ENCODE assay signal across 1 cellular context in the genomic region with DNA sequence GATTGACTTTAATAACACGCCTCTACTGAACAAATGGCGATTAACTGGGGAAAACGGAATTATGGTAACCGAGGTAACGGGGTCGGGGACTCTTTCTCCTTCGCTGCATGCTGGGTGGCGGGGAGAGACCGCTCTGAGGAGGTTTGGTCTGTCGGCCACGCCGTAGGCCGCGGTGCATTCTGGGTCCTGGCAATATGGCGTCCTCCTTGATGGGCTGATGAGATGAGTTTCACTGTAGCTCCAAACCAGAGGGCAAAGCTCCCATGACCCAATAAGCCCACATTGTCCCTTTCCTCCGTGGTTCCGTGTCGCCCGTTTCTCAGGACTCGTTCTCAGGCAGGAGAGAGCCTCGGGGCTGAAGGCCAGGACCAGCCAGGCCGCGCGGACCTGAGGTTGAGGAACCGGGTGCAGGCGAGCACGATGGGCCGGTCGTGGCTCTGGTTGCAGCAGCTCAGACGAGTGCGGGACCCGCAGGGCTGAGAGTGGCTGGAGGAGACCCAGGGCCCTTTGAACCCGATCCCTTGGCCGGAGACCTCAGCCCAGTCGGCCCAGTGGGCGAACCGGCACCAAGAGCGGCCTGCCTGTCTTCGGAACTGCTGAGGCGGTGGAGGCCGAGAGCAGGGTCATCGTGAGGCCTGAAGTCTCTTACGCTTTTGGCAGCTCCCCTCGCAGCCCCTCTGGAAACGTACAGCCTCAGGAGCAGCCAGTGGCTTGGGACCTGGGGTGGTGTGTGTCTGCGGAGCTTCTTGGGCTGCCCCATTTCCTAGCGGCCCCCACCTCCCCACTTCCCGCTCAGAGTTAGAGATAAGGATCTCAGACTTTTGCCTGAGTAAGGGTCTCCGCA.
TF ChIP-seq lines count a peak whose summit lies in the region.

A gene with protein sequence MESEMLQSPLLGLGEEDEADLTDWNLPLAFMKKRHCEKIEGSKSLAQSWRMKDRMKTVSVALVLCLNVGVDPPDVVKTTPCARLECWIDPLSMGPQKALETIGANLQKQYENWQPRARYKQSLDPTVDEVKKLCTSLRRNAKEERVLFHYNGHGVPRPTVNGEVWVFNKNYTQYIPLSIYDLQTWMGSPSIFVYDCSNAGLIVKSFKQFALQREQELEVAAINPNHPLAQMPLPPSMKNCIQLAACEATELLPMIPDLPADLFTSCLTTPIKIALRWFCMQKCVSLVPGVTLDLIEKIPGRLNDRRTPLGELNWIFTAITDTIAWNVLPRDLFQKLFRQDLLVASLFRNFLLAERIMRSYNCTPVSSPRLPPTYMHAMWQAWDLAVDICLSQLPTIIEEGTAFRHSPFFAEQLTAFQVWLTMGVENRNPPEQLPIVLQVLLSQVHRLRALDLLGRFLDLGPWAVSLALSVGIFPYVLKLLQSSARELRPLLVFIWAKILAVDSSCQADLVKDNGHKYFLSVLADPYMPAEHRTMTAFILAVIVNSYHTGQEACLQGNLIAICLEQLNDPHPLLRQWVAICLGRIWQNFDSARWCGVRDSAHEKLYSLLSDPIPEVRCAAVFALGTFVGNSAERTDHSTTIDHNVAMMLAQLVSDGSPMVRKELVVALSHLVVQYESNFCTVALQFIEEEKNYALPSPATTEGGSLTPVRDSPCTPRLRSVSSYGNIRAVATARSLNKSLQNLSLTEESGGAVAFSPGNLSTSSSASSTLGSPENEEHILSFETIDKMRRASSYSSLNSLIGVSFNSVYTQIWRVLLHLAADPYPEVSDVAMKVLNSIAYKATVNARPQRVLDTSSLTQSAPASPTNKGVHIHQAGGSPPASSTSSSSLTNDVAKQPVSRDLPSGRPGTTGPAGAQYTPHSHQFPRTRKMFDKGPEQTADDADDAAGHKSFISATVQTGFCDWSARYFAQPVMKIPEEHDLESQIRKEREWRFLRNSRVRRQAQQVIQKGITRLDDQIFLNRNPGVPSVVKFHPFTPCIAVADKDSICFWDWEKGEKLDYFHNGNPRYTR (N-terminal part only) (plus strand): TSS at position 184 of the 844 bp plus-strand sequence. CDS start 792 bp downstream, outside the sequence.

TF ChIP-seq in GM12878, 131 proteins besides CTCF, POLR2A, EP300 and RAD21 (continued from another document):
- TF ChIP-seq, protein P1, sequence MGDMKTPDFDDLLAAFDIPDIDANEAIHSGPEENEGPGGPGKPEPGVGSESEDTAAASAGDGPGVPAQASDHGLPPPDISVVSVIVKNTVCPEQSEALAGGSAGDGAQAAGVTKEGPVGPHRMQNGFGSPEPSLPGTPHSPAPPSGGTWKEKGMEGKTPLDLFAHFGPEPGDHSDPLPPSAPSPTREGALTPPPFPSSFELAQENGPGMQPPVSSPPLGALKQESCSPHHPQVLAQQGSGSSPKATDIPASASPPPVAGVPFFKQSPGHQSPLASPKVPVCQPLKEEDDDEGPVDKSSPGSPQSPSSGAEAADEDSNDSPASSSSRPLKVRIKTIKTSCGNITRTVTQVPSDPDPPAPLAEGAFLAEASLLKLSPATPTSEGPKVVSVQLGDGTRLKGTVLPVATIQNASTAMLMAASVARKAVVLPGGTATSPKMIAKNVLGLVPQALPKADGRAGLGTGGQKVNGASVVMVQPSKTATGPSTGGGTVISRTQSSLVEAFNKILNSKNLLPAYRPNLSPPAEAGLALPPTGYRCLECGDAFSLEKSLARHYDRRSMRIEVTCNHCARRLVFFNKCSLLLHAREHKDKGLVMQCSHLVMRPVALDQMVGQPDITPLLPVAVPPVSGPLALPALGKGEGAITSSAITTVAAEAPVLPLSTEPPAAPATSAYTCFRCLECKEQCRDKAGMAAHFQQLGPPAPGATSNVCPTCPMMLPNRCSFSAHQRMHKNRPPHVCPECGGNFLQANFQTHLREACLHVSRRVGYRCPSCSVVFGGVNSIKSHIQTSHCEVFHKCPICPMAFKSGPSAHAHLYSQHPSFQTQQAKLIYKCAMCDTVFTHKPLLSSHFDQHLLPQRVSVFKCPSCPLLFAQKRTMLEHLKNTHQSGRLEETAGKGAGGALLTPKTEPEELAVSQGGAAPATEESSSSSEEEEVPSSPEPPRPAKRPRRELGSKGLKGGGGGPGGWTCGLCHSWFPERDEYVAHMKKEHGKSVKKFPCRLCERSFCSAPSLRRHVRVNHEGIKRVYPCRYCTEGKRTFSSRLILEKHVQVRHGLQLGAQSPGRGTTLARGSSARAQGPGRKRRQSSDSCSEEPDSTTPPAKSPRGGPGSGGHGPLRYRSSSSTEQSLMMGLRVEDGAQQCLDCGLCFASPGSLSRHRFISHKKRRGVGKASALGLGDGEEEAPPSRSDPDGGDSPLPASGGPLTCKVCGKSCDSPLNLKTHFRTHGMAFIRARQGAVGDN (IDR thresholded peaks at IDR 0.05), result 0 out of 2 replicates have a peak, but pooled peaks have one; percentile 16
- TF ChIP-seq SMAD1 (IDR thresholded peaks at IDR 0.05; ENCODE audit: low read depth, partially characterized antibody), result no peak
- no peak; the same call in 1 of the 2 replicates for TF ChIP-seq TARDBP (IDR thresholded peaks at IDR 0.05; ENCODE audit: borderline replicate concordance)
- no peak for TF ChIP-seq ZNF622 (IDR thresholded peaks at IDR 0.05)
- no peak for TF ChIP-seq SREBF2 (IDR thresholded peaks at IDR 0.05; ENCODE audit: low read length)
- TF ChIP-seq TCF7 (IDR thresholded peaks at IDR 0.05; ENCODE audit: borderline replicate concordance), result no peak
- TF ChIP-seq RELB (IDR thresholded peaks at IDR 0.05; ENCODE audit: low read depth), result peak; percentile 100
- no peak; the same call in 1 of the 2 replicates for TF ChIP-seq BMI1 (IDR thresholded peaks at IDR 0.05; ENCODE audit: borderline replicate concordance)
- no peak for TF ChIP-seq CREB1 (IDR thresholded peaks at IDR 0.05; ENCODE audit: low read depth)
- 0 out of 2 replicates have a peak, but pooled peaks have one; percentile 18 for TF ChIP-seq ELK1 (IDR thresholded peaks at IDR 0.05; ENCODE audit: low read depth, low read length)
- TF ChIP-seq MEF2A (IDR thresholded peaks at IDR 0.05; ENCODE audit: insufficient read depth, low read depth, low read length), result no peak
- TF ChIP-seq, protein P2, sequence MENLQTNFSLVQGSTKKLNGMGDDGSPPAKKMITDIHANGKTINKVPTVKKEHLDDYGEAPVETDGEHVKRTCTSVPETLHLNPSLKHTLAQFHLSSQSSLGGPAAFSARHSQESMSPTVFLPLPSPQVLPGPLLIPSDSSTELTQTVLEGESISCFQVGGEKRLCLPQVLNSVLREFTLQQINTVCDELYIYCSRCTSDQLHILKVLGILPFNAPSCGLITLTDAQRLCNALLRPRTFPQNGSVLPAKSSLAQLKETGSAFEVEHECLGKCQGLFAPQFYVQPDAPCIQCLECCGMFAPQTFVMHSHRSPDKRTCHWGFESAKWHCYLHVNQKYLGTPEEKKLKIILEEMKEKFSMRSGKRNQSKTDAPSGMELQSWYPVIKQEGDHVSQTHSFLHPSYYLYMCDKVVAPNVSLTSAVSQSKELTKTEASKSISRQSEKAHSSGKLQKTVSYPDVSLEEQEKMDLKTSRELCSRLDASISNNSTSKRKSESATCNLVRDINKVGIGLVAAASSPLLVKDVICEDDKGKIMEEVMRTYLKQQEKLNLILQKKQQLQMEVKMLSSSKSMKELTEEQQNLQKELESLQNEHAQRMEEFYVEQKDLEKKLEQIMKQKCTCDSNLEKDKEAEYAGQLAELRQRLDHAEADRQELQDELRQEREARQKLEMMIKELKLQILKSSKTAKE (IDR thresholded peaks at IDR 0.05; ENCODE audit: low read depth, poor library complexity, severe bottlenecking), result no peak
- no peak for TF ChIP-seq MYB (IDR thresholded peaks at IDR 0.05; ENCODE audit: borderline replicate concordance, low read depth, low read length)
- no peak for TF ChIP-seq KDM1A (IDR thresholded peaks at IDR 0.05; ENCODE audit: borderline replicate concordance)
- peak; percentile 80 for TF ChIP-seq MAX (IDR thresholded peaks at IDR 0.05; ENCODE audit: low read depth, low read length)
- peak; percentile 92 for TF ChIP-seq POLR2AphosphoS5 (IDR thresholded peaks at IDR 0.05; ENCODE audit: low read length)
- TF ChIP-seq, protein P3, sequence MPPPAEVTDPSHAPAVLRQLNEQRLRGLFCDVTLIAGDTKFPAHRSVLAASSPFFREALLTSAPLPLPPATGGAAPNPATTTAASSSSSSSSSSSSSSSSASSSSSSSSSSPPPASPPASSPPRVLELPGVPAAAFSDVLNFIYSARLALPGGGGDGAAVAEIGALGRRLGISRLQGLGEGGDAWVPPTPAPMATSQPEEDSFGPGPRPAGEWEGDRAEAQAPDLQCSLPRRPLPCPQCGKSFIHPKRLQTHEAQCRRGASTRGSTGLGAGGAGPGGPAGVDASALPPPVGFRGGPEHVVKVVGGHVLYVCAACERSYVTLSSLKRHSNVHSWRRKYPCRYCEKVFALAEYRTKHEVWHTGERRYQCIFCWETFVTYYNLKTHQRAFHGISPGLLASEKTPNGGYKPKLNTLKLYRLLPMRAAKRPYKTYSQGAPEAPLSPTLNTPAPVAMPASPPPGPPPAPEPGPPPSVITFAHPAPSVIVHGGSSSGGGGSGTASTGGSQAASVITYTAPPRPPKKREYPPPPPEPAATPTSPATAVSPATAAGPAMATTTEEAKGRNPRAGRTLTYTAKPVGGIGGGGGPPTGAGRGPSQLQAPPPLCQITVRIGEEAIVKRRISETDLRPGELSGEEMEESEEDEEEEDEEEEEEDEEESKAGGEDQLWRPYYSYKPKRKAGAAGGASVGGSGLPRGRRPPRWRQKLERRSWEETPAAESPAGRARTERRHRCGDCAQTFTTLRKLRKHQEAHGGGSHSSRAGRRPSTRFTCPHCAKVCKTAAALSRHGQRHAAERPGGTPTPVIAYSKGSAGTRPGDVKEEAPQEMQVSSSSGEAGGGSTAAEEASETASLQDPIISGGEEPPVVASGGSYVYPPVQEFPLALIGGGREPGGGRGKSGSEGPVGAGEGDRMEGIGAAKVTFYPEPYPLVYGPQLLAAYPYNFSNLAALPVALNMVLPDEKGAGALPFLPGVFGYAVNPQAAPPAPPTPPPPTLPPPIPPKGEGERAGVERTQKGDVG (CRISPR knock-in tag; IDR thresholded peaks at IDR 0.05), result no peak
- TF ChIP-seq SIX5 (IDR thresholded peaks at IDR 0.05; ENCODE audit: low read depth, low read length, severe bottlenecking), result peak; percentile 78
- no peak for TF ChIP-seq JUND (IDR thresholded peaks at IDR 0.05; ENCODE audit: low read depth, low read length)
- peak; percentile 75 for TF ChIP-seq CHD2 (IDR thresholded peaks at IDR 0.05; ENCODE audit: borderline replicate concordance, low read depth, low read length)
- TF ChIP-seq ZNF217 (IDR thresholded peaks at IDR 0.05), result no peak
- peak; percentile 83 for TF ChIP-seq RUNX3 (IDR thresholded peaks at IDR 0.05; ENCODE audit: low read length)
- TF ChIP-seq KLF5 (IDR thresholded peaks at IDR 0.05; ENCODE audit: partially characterized antibody), result peak; percentile 34
- 0 out of 2 replicates have a peak, but pooled peaks have one; percentile 29 for TF ChIP-seq SMARCA5 (IDR thresholded peaks at IDR 0.05)
- TF ChIP-seq ATF7 (IDR thresholded peaks at IDR 0.05; ENCODE audit: low read depth), result peak; percentile 16; the same call in 1 of the 2 replicates
- no peak for TF ChIP-seq SMC3 (IDR thresholded peaks at IDR 0.05; ENCODE audit: borderline replicate concordance, low read length)
- no peak for TF ChIP-seq E2F4 (IDR thresholded peaks at IDR 0.05; ENCODE audit: low read depth, low read length)
- TF ChIP-seq NR2C1 (IDR thresholded peaks at IDR 0.05), result 0 out of 2 replicates have a peak, but pooled peaks have one; percentile 12
- TF ChIP-seq ZNF24 (IDR thresholded peaks at IDR 0.05), result no peak
- TF ChIP-seq ZZZ3 (IDR thresholded peaks at IDR 0.05; ENCODE audit: control insufficient read depth, insufficient read length, low read depth), result no peak
- TF ChIP-seq MYC (IDR thresholded peaks at IDR 0.05; ENCODE audit: insufficient read depth, insufficient read length, insufficient replicate concordance, low read length, severe bottlenecking), result peak; percentile 31
- TF ChIP-seq STAT3 (IDR thresholded peaks at IDR 0.05; ENCODE audit: low read depth, low read length), result no peak
- TF ChIP-seq TBL1XR1 (IDR thresholded peaks at IDR 0.05; ENCODE audit: low read depth, low read length), result peak; percentile 61; the same call in 1 of the 2 replicates
- TF ChIP-seq SREBF1 (IDR thresholded peaks at IDR 0.05; ENCODE audit: low read length), result no peak
- peak; percentile 34; the same call in 1 of the 2 replicates for TF ChIP-seq MTA3 (IDR thresholded peaks at IDR 0.05; ENCODE audit: borderline replicate concordance, low read length)
